Comparison of ENCODE assay signal across 8 cellular contexts in the genomic region with DNA sequence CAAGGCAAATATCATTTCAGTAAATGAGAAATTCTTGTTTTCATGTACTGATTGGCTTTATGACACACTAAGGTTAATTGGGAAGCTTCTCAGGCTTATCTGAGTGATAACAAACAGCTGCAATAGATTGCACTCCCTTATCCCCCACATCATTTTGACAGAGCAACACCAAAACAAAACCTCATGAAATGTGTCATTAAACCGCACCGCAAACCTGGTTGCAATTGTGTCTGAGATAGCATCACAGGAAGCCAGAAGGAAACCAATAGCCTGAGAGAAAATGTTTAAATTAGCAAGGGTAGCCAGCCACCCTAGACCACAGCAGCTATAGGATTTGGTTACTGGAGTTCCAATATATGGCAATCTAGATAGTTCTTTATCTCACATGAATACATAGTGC. TPM values are rescaled to one million over a fixed set of nuclear protein-coding genes. Genes with fewer than 3 reads are reported as not detected.
DNase-seq lines count a peak whose midpoint lies in the region; ATAC-seq and TF ChIP-seq lines count a peak whose summit lies in the region.

No MANE protein-coding gene starts in this region.

- H3K27me3 Mint-ChIP-seq in activated CD4-positive, alpha-beta memory T cell treated with anti-CD3 and anti-CD28 coated beads for 36 hours = peaks cover 32% of the 10 kb centered on the region

- POLR2A ChIA-PET in activated CD4-positive, alpha-beta memory T cell treated with anti-CD3 and anti-CD28 coated beads for 36 hours (lab: Charles Lee) = no interaction called here

- no peak overlapping the region for H3K4me3 Mint-ChIP-seq in activated CD4-positive, alpha-beta memory T cell treated with anti-CD3 and anti-CD28 coated beads for 36 hours

- no peak overlapping the region for H3K27ac Mint-ChIP-seq in activated CD4-positive, alpha-beta memory T cell treated with anti-CD3 and anti-CD28 coated beads for 36 hours

- H3K4me1 Mint-ChIP-seq in activated CD4-positive, alpha-beta memory T cell treated with anti-CD3 and anti-CD28 coated beads for 36 hours (ENCODE audit: low read depth) = peaks cover 20% of the 10 kb centered on the region

- intact Hi-C loops in activated CD4-positive, alpha-beta memory T cell treated with anti-CD3 and anti-CD28 coated beads for 36 hours (cut with micrococcal nuclease) = loop anchor here (1.0 to 10.0 kb wide), 4 partner anchors 50 to 1571 kb away; a partner anchor contains a TSS

- CTCF ChIA-PET in activated CD4-positive, alpha-beta memory T cell treated with anti-CD3 and anti-CD28 coated beads for 36 hours (lab: Charles Lee) = interaction anchor here (1.0 to 1.5 kb wide), 4 partner anchors 25 to 198 kb away, joined by 3 to 5 read pairs (median 4); a partner anchor contains a TSS

- H3K9me3 Mint-ChIP-seq in activated CD4-positive, alpha-beta memory T cell treated with anti-CD3 and anti-CD28 coated beads for 36 hours = no peaks in the 10 kb centered on the region

- DNase-seq in activated CD4-positive, alpha-beta memory T cell treated with anti-CD3 and anti-CD28 coated beads for 36 hours = peak; percentile 78
- DNase-seq in stimulated activated CD4-positive, alpha-beta T cell treated with anti-CD3 and anti-CD28 coated beads, Interleukin-4, amount 100 ng/mL, for 48 hours (ENCODE audit: low read depth in 2 of 2) = peak; percentile 5 to 42
- DNase-seq in erythroblast (lab: John Stamatoyannopoulos, UW) (no peak), hepatic stellate cell (ENCODE audit: low spot score) (no peak), AG08396 (ENCODE audit: low spot score) (no peak), RKO (ENCODE audit: low spot score) (no peak)

- ATAC-seq in GM19023 (IDR thresholded peaks at IDR 0.05; ENCODE audit: unreplicated experiment) = peak; percentile 60
- ATAC-seq in HG03045 (IDR thresholded peaks at IDR 0.05; ENCODE audit: unreplicated experiment) = peak; percentile 48

- no peak for TF ChIP-seq POLR2A in erythroblast (IDR thresholded peaks at IDR 0.05; ENCODE audit: low read length)

- no peaks in the 10 kb centered on the region for H3K36me3 Mint-ChIP-seq in activated CD4-positive, alpha-beta memory T cell treated with anti-CD3 and anti-CD28 coated beads for 36 hours

RNA-seq across cellular contexts. Expression of a gene that starts 31.6 kb away (rescaled TPM):
- not detected for total RNA-seq in activated CD4-positive, alpha-beta memory T cell treated with anti-CD3 and anti-CD28 coated beads for 36 hours

Comparison
In these comparisons a context has a peak if more than half of its experiments do, and no peak if none do; other contexts are left out.
1. DNase-seq: peak in activated CD4-positive, alpha-beta memory T cell treated with anti-CD3 and anti-CD28 coated beads for 36 hours (single experiment) and stimulated activated CD4-positive, alpha-beta T cell treated with anti-CD3 and anti-CD28 coated beads, Interleukin-4, amount 100 ng/mL, for 48 hours (2 of 2); none in erythroblast (0 of 2), hepatic stellate cell (single experiment), AG08396 (single experiment) and RKO (single experiment).